10 cellular contexts compared by ENCODE assay signal in the genomic region with DNA sequence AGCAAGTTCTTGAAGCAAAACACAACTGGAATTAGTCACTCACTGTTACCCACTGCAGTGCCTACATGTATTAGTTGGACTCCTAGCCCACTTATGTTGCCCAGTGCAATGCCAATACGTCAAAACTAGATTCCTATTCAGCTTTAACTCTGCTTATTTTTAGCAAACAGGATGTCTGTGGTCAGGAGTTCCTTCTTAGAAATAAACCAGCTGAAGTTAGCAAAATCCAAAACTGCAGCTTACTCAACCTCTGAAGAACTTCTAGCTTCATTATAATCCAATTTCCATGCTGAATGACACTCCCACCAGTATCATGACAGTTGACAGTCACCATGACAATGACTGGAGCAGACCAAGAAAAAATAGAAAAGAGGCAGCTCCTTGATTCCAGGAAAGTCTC.
DNase-seq lines count a peak whose midpoint lies in the region; ATAC-seq and TF ChIP-seq lines count a peak whose summit lies in the region.
"Had no signal": no experiment of that assay in that cellular context is flagged by ENCODE, and none has a peak within 500 bp of the region (broad histone marks: within the 10 kb centered on the region; RNA-seq: fewer than 3 reads in every experiment).

No MANE protein-coding gene starts in this region.

- ATAC-seq in GM19455 (IDR thresholded peaks at IDR 0.05; ENCODE audit: unreplicated experiment) (peak; percentile 87), HG03135 (IDR thresholded peaks at IDR 0.05; ENCODE audit: unreplicated experiment) (peak; percentile 91)
- ATAC-seq in activated CD8-positive, alpha-beta T cell treated with anti-CD3 and anti-CD28 coated beads for 36 hours, result peak; percentile 72

- H3K36me3 Mint-ChIP-seq in CD14-positive monocyte, result no peaks in the 10 kb centered on the region
- no peaks in the 10 kb centered on the region for H3K36me3 Mint-ChIP-seq in activated CD8-positive, alpha-beta T cell treated with anti-CD3 and anti-CD28 coated beads for 36 hours (ENCODE audit: low read depth)

- H3K9me3 Mint-ChIP-seq in CD14-positive monocyte, result peaks cover 0 to 6% (median 2%) of the 10 kb centered on the region in 7 donors
- H3K9me3 Mint-ChIP-seq in activated CD8-positive, alpha-beta T cell treated with anti-CD3 and anti-CD28 coated beads for 36 hours, result no peaks in the 10 kb centered on the region

- POLR2A ChIA-PET in activated CD8-positive, alpha-beta T cell treated with anti-CD3 and anti-CD28 coated beads for 36 hours (lab: Charles Lee), result no interaction called here

- TF ChIP-seq CTCF in CD14-positive monocyte (IDR thresholded peaks at IDR 0.05), result no peak
- no peak for TF ChIP-seq CTCF in activated CD8-positive, alpha-beta T cell treated with anti-CD3 and anti-CD28 coated beads for 36 hours (IDR thresholded peaks at IDR 0.05)

- no peak for DNase-seq in CD14-positive monocyte (ENCODE audit: low spot score)
- DNase-seq in activated CD8-positive, alpha-beta T cell treated with anti-CD3 and anti-CD28 coated beads for 36 hours, result peak; percentile 1
- no peak for DNase-seq in C1 segment of cervical spinal cord (lab: John Stamatoyannopoulos, UW)
- no peak for DNase-seq in retina
- DNase-seq in GOT3 (lab: John Stamatoyannopoulos, UW), result no peak
- DNase-seq in NCI-H446 treated with DMSO at 0.1 percent for 48 hours (lab: John Stamatoyannopoulos, UW), result no peak
- DNase-seq: Calu3 had no signal

- intact Hi-C loops in CD14-positive monocyte (cut with micrococcal nuclease), result no loop called here
- intact Hi-C loops in activated CD8-positive, alpha-beta T cell treated with anti-CD3 and anti-CD28 coated beads for 36 hours (cut with micrococcal nuclease), result no loop called here

- H3K27me3 Mint-ChIP-seq in CD14-positive monocyte (ENCODE audit: low read depth in 3 of 3), result peaks cover 0 to 2% (median 0%) of the 10 kb centered on the region in 3 donors
- no peaks in the 10 kb centered on the region for H3K27me3 Mint-ChIP-seq in activated CD8-positive, alpha-beta T cell treated with anti-CD3 and anti-CD28 coated beads for 36 hours
- H3K27me3 Mint-ChIP-seq: central memory CD8-positive, alpha-beta T cell had no signal

- H3K4me1 Mint-ChIP-seq in CD14-positive monocyte, result peaks cover 32% of the 10 kb centered on the region
- H3K4me1 Mint-ChIP-seq in activated CD8-positive, alpha-beta T cell treated with anti-CD3 and anti-CD28 coated beads for 36 hours (ENCODE audit: low read depth), result peaks cover 7% of the 10 kb centered on the region
- H3K4me1 Mint-ChIP-seq: central memory CD8-positive, alpha-beta T cell had no signal

- H3K27ac Mint-ChIP-seq in CD14-positive monocyte, result peak overlapping the region in 6 of 7 donors; percentile 27 to 58 (median 38)
- H3K27ac Mint-ChIP-seq in activated CD8-positive, alpha-beta T cell treated with anti-CD3 and anti-CD28 coated beads for 36 hours, result no peak overlapping the region

- CTCF ChIA-PET in activated CD8-positive, alpha-beta T cell treated with anti-CD3 and anti-CD28 coated beads for 36 hours (lab: Charles Lee), result no interaction called here

- peak overlapping the region in 1 of 2 donors; percentile 85 for H3K4me3 Mint-ChIP-seq in CD14-positive monocyte
- H3K4me3 Mint-ChIP-seq in activated CD8-positive, alpha-beta T cell treated with anti-CD3 and anti-CD28 coated beads for 36 hours, result no peak overlapping the region
- H3K4me3 Mint-ChIP-seq: central memory CD8-positive, alpha-beta T cell had no signal
